1 cellular context compared by ENCODE assay signal in genomic region chr11:34356130-34356529, GRCh38.
A peak's percentile ranks its signal among the peaks of the same experiment; 100 is the strongest.
TF ChIP-seq lines count a peak whose summit lies in the region.

No MANE protein-coding gene starts in this region.

TF ChIP-seq in H1, 55 proteins besides CTCF, POLR2A, EP300 and RAD21:
- TF ChIP-seq POU5F1 (IDR thresholded peaks at IDR 0.05; ENCODE audit: low read depth, low read length), result no peak
- peak; percentile 74 to 88; a peak in 1 of 4 replicates for TF ChIP-seq SIN3A (conservative IDR thresholded peaks at IDR 0.05 in 1 of 2, IDR thresholded peaks at IDR 0.05 in 1 of 2; ENCODE audit: low read depth in 1 of 2, low read length in 2 of 2)
- no peak for TF ChIP-seq JUN (IDR thresholded peaks at IDR 0.05; ENCODE audit: low read depth, low read length)
- peak; percentile 21 for TF ChIP-seq SAP30 (IDR thresholded peaks at IDR 0.05; ENCODE audit: insufficient read depth, insufficient replicate concordance, low read length)
